In the genomic region with DNA sequence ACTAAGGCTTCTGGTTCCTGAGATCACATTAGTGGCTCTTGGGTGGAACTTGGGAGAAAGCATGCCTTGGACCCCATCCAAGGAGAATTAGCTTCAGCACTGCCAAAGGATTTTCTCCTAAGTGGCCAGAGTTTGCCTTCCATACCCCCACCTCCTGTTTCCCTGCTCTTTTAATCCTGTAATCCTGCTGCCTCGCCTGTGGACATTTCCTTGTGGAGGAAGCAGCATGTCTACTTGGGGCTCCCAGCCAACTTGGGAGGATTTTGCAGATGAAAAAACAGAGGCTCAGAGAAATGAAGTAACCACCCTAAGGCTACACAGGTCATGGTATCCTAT, we compare ENCODE assay signal across 16 cellular contexts. TPM values are rescaled to one million over a fixed set of nuclear protein-coding genes. Genes with fewer than 3 reads are reported as not detected.
DNase-seq lines count a peak whose midpoint lies in the region; ATAC-seq and TF ChIP-seq lines count a peak whose summit lies in the region.
"Had no signal": no experiment of that assay in that cellular context is flagged by ENCODE, and none has a peak within 500 bp of the region (broad histone marks: within the 10 kb centered on the region; RNA-seq: fewer than 3 reads in every experiment).

No MANE protein-coding gene starts in this region.

- no peak overlapping the region for H4K8ac ChIP-seq in mesendoderm (ENCODE audit: low read depth, low read length)

- no peak overlapping the region for H3K23ac ChIP-seq in mesendoderm (ENCODE audit: low read length)

- no peaks in the 10 kb centered on the region for H3K27me3 ChIP-seq in AG04450 (ENCODE audit: control insufficient read depth, insufficient read depth, low read length)
- no peaks in the 10 kb centered on the region for H3K27me3 ChIP-seq in MM.1S (replicated peaks; ENCODE audit: insufficient read depth, low read length)
- H3K27me3 ChIP-seq in ectodermal cell (ENCODE audit: control insufficient read depth, insufficient read depth, low read length, poor library complexity, severe bottlenecking), result peaks cover 3% of the 10 kb centered on the region
- no peaks in the 10 kb centered on the region for H3K27me3 ChIP-seq in mesendoderm (ENCODE audit: insufficient read depth, low read length, poor library complexity)
- H3K27me3 ChIP-seq: thyroid gland had no signal

- 67 to 82% methylated on average over 1 of the region's 1 CpG for WGBS in ectodermal cell, 2 experiments
- WGBS in mesendoderm (ENCODE audit: extremely low coverage, insufficient coverage, low lambda C conversion rate), result no CpG with 5 or more reads among the region's 1 CpG

- H3K4me1 ChIP-seq in MM.1S (ENCODE audit: low read length) (peaks cover 21% of the 10 kb centered on the region), ectodermal cell (ENCODE audit: control insufficient read depth, insufficient read depth, low read length) (peaks cover 44% of the 10 kb centered on the region), mesendoderm (ENCODE audit: control insufficient read depth, low read depth, low read length) (peaks cover 17% of the 10 kb centered on the region)

- no peak overlapping the region for H3K18ac ChIP-seq in mesendoderm (ENCODE audit: low read length)

- no peak overlapping the region for H3K27ac ChIP-seq in AG04450 (ENCODE audit: low read depth, low read length)
- no peak overlapping the region for H3K27ac ChIP-seq in MM.1S (ENCODE audit: low read length)
- H3K27ac ChIP-seq in ectodermal cell (ENCODE audit: insufficient read depth, low read depth, low read length, poor library complexity, severe bottlenecking), result no peak overlapping the region
- H3K27ac ChIP-seq in mesendoderm (ENCODE audit: low read depth, low read length), result no peak overlapping the region
- H3K27ac ChIP-seq: thyroid gland had no signal

- no peaks in the 10 kb centered on the region for H3K9me3 ChIP-seq in AG04450 (ENCODE audit: control insufficient read depth, insufficient read depth, low read length)
- H3K9me3 ChIP-seq in MM.1S (replicated peaks; ENCODE audit: insufficient read depth, low read length), result no peaks in the 10 kb centered on the region
- H3K9me3 ChIP-seq in ectodermal cell (ENCODE audit: control insufficient read depth, low read length), result no peaks in the 10 kb centered on the region
- H3K9me3 ChIP-seq: thyroid gland had no signal

- no peak for ATAC-seq in GM21526 (IDR thresholded peaks at IDR 0.05; ENCODE audit: low FRiP score, unreplicated experiment)
- ATAC-seq: left cardiac atrium had no signal

- no peak overlapping the region for H4K5ac ChIP-seq in mesendoderm (ENCODE audit: low read length)

- DNase-seq in AG04450 (ENCODE audit: low read depth, low spot score) (no peak), MM.1S (no peak), mesendoderm (no peak), NCI-H2107 treated with DMSO at 0.1 percent for 48 hours (lab: John Stamatoyannopoulos, UW; ENCODE audit: unreplicated experiment) (no peak), kidney glomerular epithelial cell (lab: John Stamatoyannopoulos, UW) (no peak)
- no peak for DNase-seq in activated effector memory CD4-positive, alpha-beta T cell treated with anti-CD3 and anti-CD28 coated beads, Interleukin-2, amount 50 U/mL, for 16 hours
- DNase-seq: activated CD4-positive, alpha-beta T cell treated with anti-CD3 and anti-CD28 coated beads, Interleukin-2, amount 10 ng/mL, durations not matched to agents 7 days and 5 days; central memory CD4-positive, alpha-beta T cell; DMS153; left cardiac atrium; naive B cell; SHP77 treated with DMSO at 0.1 percent for 48 hours; T1000; thyroid gland had no signal

- peak overlapping the region; percentile 60 for H3K4me3 ChIP-seq in AG04450 (ENCODE audit: low read depth, low read length)
- H3K4me3 ChIP-seq in MM.1S (ENCODE audit: low read length), result no peak overlapping the region
- H3K4me3 ChIP-seq in ectodermal cell (ENCODE audit: insufficient read depth, low read depth, low read length), result peak overlapping the region; percentile 7
- H3K4me3 ChIP-seq in mesendoderm (ENCODE audit: low read length), result no peak overlapping the region
- H3K4me3 ChIP-seq: thyroid gland had no signal

- peak overlapping the region; percentile 23 for H2AK5ac ChIP-seq in mesendoderm (ENCODE audit: low read length)

- H2AFZ ChIP-seq in MM.1S (ENCODE audit: low read length), result no peak overlapping the region

- H3K9ac ChIP-seq in MM.1S (ENCODE audit: low read length), result no peak overlapping the region
- H3K9ac ChIP-seq in mesendoderm (ENCODE audit: low read length), result no peak overlapping the region

- no peak overlapping the region for H2BK5ac ChIP-seq in mesendoderm (ENCODE audit: low read length)

- no peak overlapping the region for H2BK120ac ChIP-seq in mesendoderm (ENCODE audit: low read depth, low read length)

- H2BK15ac ChIP-seq in mesendoderm (replicated peaks; ENCODE audit: low read depth), result no peak overlapping the region

- no peaks in the 10 kb centered on the region for H4K20me1 ChIP-seq in MM.1S (ENCODE audit: insufficient read depth, low read length)

- H3K79me2 ChIP-seq in MM.1S (ENCODE audit: low read length) (no peaks in the 10 kb centered on the region), mesendoderm (ENCODE audit: control insufficient read depth, insufficient read depth, low read length) (no peaks in the 10 kb centered on the region)

- H3F3A ChIP-seq in MM.1S (ENCODE audit: insufficient read depth, low read length), result 0 out of 2 replicates have a peak, but pooled peaks cover 3% of the 10 kb centered on the region

- H3K36me3 ChIP-seq in MM.1S (replicated peaks; ENCODE audit: insufficient read depth, low read length), result no peaks in the 10 kb centered on the region
- H3K36me3 ChIP-seq in ectodermal cell (ENCODE audit: control insufficient read depth, insufficient read depth, low read length), result no peaks in the 10 kb centered on the region
- H3K36me3 ChIP-seq in mesendoderm (ENCODE audit: control insufficient read depth, insufficient read depth, low read length), result no peaks in the 10 kb centered on the region
- H3K36me3 ChIP-seq: thyroid gland had no signal

- H3K79me1 ChIP-seq in mesendoderm (ENCODE audit: low read length), result no peaks in the 10 kb centered on the region

- CTCF ChIA-PET in AG04450 (lab: Charles Lee), result interaction anchor here (0.6 kb wide), 1 partner anchor 127 kb away, joined by 3 read pairs; no protein-coding TSS in a partner anchor

- 0 out of 2 replicates have a peak overlapping the region, but pooled peaks have one; percentile 80 for H3K4me2 ChIP-seq in MM.1S (ENCODE audit: low read depth, low read length)
- H3K4me2 ChIP-seq in mesendoderm (ENCODE audit: low read length), result no peak overlapping the region

- POLR2A ChIA-PET in AG04450 (lab: Yijun Ruan, JAX), result no interaction called here

- H3K56ac ChIP-seq in mesendoderm (ENCODE audit: low read length), result no peak overlapping the region

- no peaks in the 10 kb centered on the region for H3K9me2 ChIP-seq in MM.1S (replicated peaks; ENCODE audit: insufficient read depth, low read length)

- TF ChIP-seq CTCF in AG04450 (IDR thresholded peaks at IDR 0.05; ENCODE audit: low read depth, low read length) (no peak), MM.1S (IDR thresholded peaks at IDR 0.05; ENCODE audit: low read length) (no peak)

- H3K4ac ChIP-seq in mesendoderm (ENCODE audit: low read depth, low read length), result no peak overlapping the region

RNA-seq across cellular contexts. Expression of a gene that starts 1.6 kb away (rescaled TPM):
- 11.3 and 15.8 TPM in 2 replicates for polyA plus RNA-seq in AG04450 (2011; rRNA removed)
- polyA minus RNA-seq in AG04450 (2011; rRNA and poly(A)+ RNA removed), result 13.7 and 21.4 TPM in 2 replicates
- 13.1 TPM for polyA plus RNA-seq in ectodermal cell (2013, experiment 1 of 4)
- 14.9 TPM for polyA plus RNA-seq in ectodermal cell (2013, experiment 2 of 4)
- 10.5 TPM for polyA plus RNA-seq in ectodermal cell (2013, experiment 3 of 4)
- polyA plus RNA-seq in ectodermal cell (2013, experiment 4 of 4), result 10.9 TPM
- polyA plus RNA-seq in mesendoderm (2013, experiment 1 of 2), result 2.4 TPM
- 2.6 TPM for polyA plus RNA-seq in mesendoderm (2013, experiment 2 of 2)

RNA-seq across cellular contexts. Expression of a gene that starts 11.6 kb away (rescaled TPM):
- 0.37 and 0.46 TPM in 2 replicates for polyA plus RNA-seq in AG04450 (2011; rRNA removed)
- polyA minus RNA-seq in AG04450 (2011; rRNA and poly(A)+ RNA removed), result 0.41 and 0.65 TPM in 2 replicates
- 2.3 TPM for polyA plus RNA-seq in ectodermal cell (2013, experiment 1 of 4)
- 3.4 TPM for polyA plus RNA-seq in ectodermal cell (2013, experiment 2 of 4)
- polyA plus RNA-seq in ectodermal cell (2013, experiment 3 of 4), result 2.9 TPM
- polyA plus RNA-seq in ectodermal cell (2013, experiment 4 of 4), result 2.7 TPM
- 0.01 TPM for polyA plus RNA-seq in mesendoderm (2013, experiment 1 of 2)
- not detected for polyA plus RNA-seq in mesendoderm (2013, experiment 2 of 2)

RNA-seq across cellular contexts. Expression of a gene that starts 56.4 kb away (rescaled TPM):
- 6.5 and 9.8 TPM in 2 replicates for polyA plus RNA-seq in AG04450 (2011; rRNA removed)
- polyA minus RNA-seq in AG04450 (2011; rRNA and poly(A)+ RNA removed), result 12.1 and 12.5 TPM in 2 replicates
- 88.2 TPM for polyA plus RNA-seq in ectodermal cell (2013, experiment 1 of 4)
- polyA plus RNA-seq in ectodermal cell (2013, experiment 2 of 4), result 73.4 TPM
- 61.1 TPM for polyA plus RNA-seq in ectodermal cell (2013, experiment 3 of 4)
- 60.8 TPM for polyA plus RNA-seq in ectodermal cell (2013, experiment 4 of 4)
- polyA plus RNA-seq in mesendoderm (2013, experiment 1 of 2), result 79.8 TPM
- polyA plus RNA-seq in mesendoderm (2013, experiment 2 of 2), result 80.6 TPM

Comparison
In these comparisons a context has a peak if more than half of its experiments do, and no peak if none do; other contexts are left out.
1. H3K4me3 ChIP-seq: peak in AG04450 (single experiment) and ectodermal cell (single experiment); none in MM.1S (single experiment) and mesendoderm (single experiment).